Comparison of ENCODE assay signal across 20 cellular contexts in the genomic region with DNA sequence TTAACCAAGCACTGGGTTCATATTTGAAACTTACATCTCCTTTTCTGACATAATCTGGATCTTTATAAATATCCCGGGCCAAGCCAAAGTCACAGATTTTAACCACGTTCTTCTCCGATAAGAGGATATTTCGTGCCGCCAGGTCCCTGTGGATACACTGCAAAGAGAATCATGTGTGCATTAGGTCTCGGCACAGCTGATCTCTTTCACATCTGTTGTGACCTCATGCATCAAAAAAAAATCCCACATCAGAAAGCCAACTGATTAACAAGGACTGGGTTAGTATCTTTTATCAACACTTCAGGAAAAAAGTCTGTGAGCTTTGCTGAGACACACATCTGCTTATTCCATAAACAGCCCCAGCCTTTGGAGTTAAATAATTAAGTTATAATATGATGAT. TPM values are rescaled to one million over a fixed set of nuclear protein-coding genes. Genes with fewer than 3 reads are reported as not detected.
DNase-seq lines count a peak whose midpoint lies in the region; ATAC-seq, FAIRE-seq and TF ChIP-seq lines count a peak whose summit lies in the region.
"Had no signal": no experiment of that assay in that cellular context is flagged by ENCODE, and none has a peak within 500 bp of the region (broad histone marks: within the 10 kb centered on the region; RNA-seq: fewer than 3 reads in every experiment).

No MANE protein-coding gene starts in this region.

- no peaks in the 10 kb centered on the region for H3K9me3 ChIP-seq in BLaER1
- no peaks in the 10 kb centered on the region for H3K9me3 ChIP-seq in left ventricle myocardium inferior (replicated peaks)
- H3K9me3 ChIP-seq in psoas muscle: no peaks in the 10 kb centered on the region

- H3K27ac ChIP-seq in BLaER1: no peak overlapping the region
- peak overlapping the region; percentile 75 for H3K27ac ChIP-seq in left ventricle myocardium inferior (replicated peaks)
- peak overlapping the region; percentile 58 for H3K27ac ChIP-seq in psoas muscle
- H3K27ac ChIP-seq: C4-2B had no signal

- H4K20me1 ChIP-seq in BLaER1: no peaks in the 10 kb centered on the region

- peaks cover 91% of the 10 kb centered on the region for H3K36me3 Mint-ChIP-seq in endothelial cell (ENCODE audit: low read depth, unreplicated experiment)
- no peaks in the 10 kb centered on the region for H3K36me3 Mint-ChIP-seq in natural killer cell treated with Interleukin-12 subunit alpha and Interleukin-12 subunit beta and Interleukin-15 and Interleukin-18, amount 100 ng/mL, for 72 hours
- H3K36me3 Mint-ChIP-seq: CD4-positive, alpha-beta memory T cell had no signal

- TF ChIP-seq CTCF in endothelial cell (IDR thresholded peaks at IDR 0.05; ENCODE audit: unreplicated experiment): no peak
- no peak for TF ChIP-seq CTCF in left ventricle myocardium inferior (IDR thresholded peaks at IDR 0.05; ENCODE audit: borderline replicate concordance)
- no peak for TF ChIP-seq CTCF in psoas muscle (IDR thresholded peaks at IDR 0.05)

- H3K4me3 ChIP-seq in BLaER1 (no peak overlapping the region), left ventricle myocardium inferior (no peak overlapping the region), psoas muscle (no peak overlapping the region)

- H3K4me3 Mint-ChIP-seq in endothelial cell (ENCODE audit: unreplicated experiment): peak overlapping the region; percentile 76
- no peak overlapping the region for H3K4me3 Mint-ChIP-seq in natural killer cell treated with Interleukin-12 subunit alpha and Interleukin-12 subunit beta and Interleukin-15 and Interleukin-18, amount 100 ng/mL, for 72 hours
- H3K4me3 Mint-ChIP-seq: CD4-positive, alpha-beta memory T cell had no signal

- no peaks in the 10 kb centered on the region for H3K27me3 ChIP-seq in BLaER1
- no peaks in the 10 kb centered on the region for H3K27me3 ChIP-seq in left ventricle myocardium inferior (ENCODE audit: low read depth)
- no peaks in the 10 kb centered on the region for H3K27me3 ChIP-seq in psoas muscle (ENCODE audit: insufficient read depth in 3 of 3, low read length in 2 of 3)

- no peaks in the 10 kb centered on the region for H3K36me3 ChIP-seq in BLaER1
- peaks cover 25% of the 10 kb centered on the region for H3K36me3 ChIP-seq in left ventricle myocardium inferior
- H3K36me3 ChIP-seq in psoas muscle (ENCODE audit: insufficient read depth in 1 of 2, low read depth in 1 of 2): peaks cover 0 to 6% of the 10 kb centered on the region in 2 donors

- intact Hi-C loops in left ventricle myocardium inferior (cut with micrococcal nuclease): no loop called here
- intact Hi-C loops in psoas muscle (cut with DNase I): no loop called here

- ATAC-seq in psoas muscle (peak in 1 of 4 donors; percentile 33), GM19397 (IDR thresholded peaks at IDR 0.05; ENCODE audit: unreplicated experiment) (no peak)
- ATAC-seq in natural killer cell treated with Interleukin-12 subunit alpha and Interleukin-12 subunit beta and Interleukin-15 and Interleukin-18, amount 100 ng/mL, for 72 hours: no peak
- ATAC-seq: HCT116, HepG2 had no signal

- no peak for FAIRE-seq in frontal cortex (lab: Jason Lieb, UNC)
- FAIRE-seq: D721Med, G401.6, GM12892, HepG2, HTR-8/SVneo had no signal

- peaks cover 12% of the 10 kb centered on the region for H3K27me3 Mint-ChIP-seq in endothelial cell (ENCODE audit: unreplicated experiment)
- no peaks in the 10 kb centered on the region for H3K27me3 Mint-ChIP-seq in natural killer cell treated with Interleukin-12 subunit alpha and Interleukin-12 subunit beta and Interleukin-15 and Interleukin-18, amount 100 ng/mL, for 72 hours

- H3K4me1 ChIP-seq in BLaER1 (peaks cover 83% of the 10 kb centered on the region), left ventricle myocardium inferior (peaks cover 84% of the 10 kb centered on the region), psoas muscle (no peaks in the 10 kb centered on the region)

- peak overlapping the region; percentile 76 for H3K27ac Mint-ChIP-seq in endothelial cell (ENCODE audit: unreplicated experiment)
- no peak overlapping the region for H3K27ac Mint-ChIP-seq in natural killer cell treated with Interleukin-12 subunit alpha and Interleukin-12 subunit beta and Interleukin-15 and Interleukin-18, amount 100 ng/mL, for 72 hours
- H3K27ac Mint-ChIP-seq: CD4-positive, alpha-beta memory T cell had no signal

- no peaks in the 10 kb centered on the region for H3K9me3 Mint-ChIP-seq in endothelial cell (ENCODE audit: unreplicated experiment)
- no peaks in the 10 kb centered on the region for H3K9me3 Mint-ChIP-seq in natural killer cell treated with Interleukin-12 subunit alpha and Interleukin-12 subunit beta and Interleukin-15 and Interleukin-18, amount 100 ng/mL, for 72 hours
- H3K9me3 Mint-ChIP-seq: CD4-positive, alpha-beta memory T cell had no signal

- peaks cover 88% of the 10 kb centered on the region for H3K4me1 Mint-ChIP-seq in endothelial cell (ENCODE audit: unreplicated experiment)
- H3K4me1 Mint-ChIP-seq in natural killer cell treated with Interleukin-12 subunit alpha and Interleukin-12 subunit beta and Interleukin-15 and Interleukin-18, amount 100 ng/mL, for 72 hours (ENCODE audit: low read depth in 2 of 2): peaks cover 0 to 3% of the 10 kb centered on the region in 2 donors
- H3K4me1 Mint-ChIP-seq: CD4-positive, alpha-beta memory T cell had no signal

- peak overlapping the region; percentile 60 for H3K4me2 ChIP-seq in BLaER1

- WGBS in psoas muscle, 3 donors: 31 to 36% (median 36%) methylated on average over 6 of the region's 6 CpGs

- DNase-seq in endothelial cell (ENCODE audit: low spot score) (no peak), left ventricle myocardium inferior (no peak), psoas muscle (no peak), frontal cortex (ENCODE audit: low spot score in 2 of 2) (no peak)
- no peak for DNase-seq in natural killer cell treated with Interleukin-12 subunit alpha and Interleukin-12 subunit beta and Interleukin-15 and Interleukin-18, amount 100 ng/mL, for 72 hours (ENCODE audit: low spot score)
- DNase-seq: ACHN; CD4-positive, alpha-beta memory T cell; DMS153; DMS79 treated with DMSO at 0.1 percent for 48 hours; EL had no signal

- no peak overlapping the region for H3K9ac ChIP-seq in BLaER1

RNA-seq across cellular contexts. Expression of a gene that starts 35.5 kb away (rescaled TPM):
- 924 TPM for total RNA-seq in endothelial cell (ENCODE audit: unreplicated experiment)
- 23.4 TPM for total RNA-seq in left ventricle myocardium inferior
- 10 to 100 TPM in 2 of 4 donors, 1 to 10 TPM in 2; 6.1 to 19.4 (median 10.2) TPM for total RNA-seq in psoas muscle
- polyA plus RNA-seq in psoas muscle: 1 to 10 TPM; 3.6 to 4.9 (median 4.5) TPM
- total RNA-seq in natural killer cell treated with Interleukin-12 subunit alpha and Interleukin-12 subunit beta and Interleukin-15 and Interleukin-18, amount 100 ng/mL, for 72 hours: not detected
- 11.0 TPM for total RNA-seq in frontal cortex
- total RNA-seq: CD4-positive, alpha-beta memory T cell; H4; HepG2 had no signal
- polyA plus RNA-seq: CD4-positive, alpha-beta memory T cell; HepG2 had no signal

Comparison
In these comparisons a context has a peak if more than half of its experiments do, and no peak if none do; other contexts are left out.
1. RNA of a gene that starts 35.5 kb away (total RNA-seq): 924 TPM in endothelial cell (single experiment); 23.4 TPM in left ventricle myocardium inferior (single experiment), 6.1 to 19.4 TPM in psoas muscle, 11.0 TPM in frontal cortex (single experiment) and not detected in natural killer cell treated with Interleukin-12 subunit alpha and Interleukin-12 subunit beta and Interleukin-15 and Interleukin-18, amount 100 ng/mL, for 72 hours; every median in the first group is over 10 times any median in the second.